In genomic region chr2:135074216-135074615, GRCh38 we compare ENCODE assay signal across 27 cellular contexts. TPM values are rescaled to one million over a fixed set of nuclear protein-coding genes. Genes with fewer than 3 reads are reported as not detected.
A peak's percentile ranks its signal among the peaks of the same experiment; 100 is the strongest.
DNase-seq lines count a peak whose midpoint lies in the region; ATAC-seq and TF ChIP-seq lines count a peak whose summit lies in the region.
"Had no signal": no experiment of that assay in that cellular context is flagged by ENCODE, and none has a peak within 500 bp of the region (broad histone marks: within the 10 kb centered on the region; RNA-seq: fewer than 3 reads in every experiment).

No MANE protein-coding gene starts in this region.

- no peaks in the 10 kb centered on the region for H3K4me1 ChIP-seq in endodermal cell (ENCODE audit: control insufficient read depth, insufficient read depth, low read length)
- H3K4me1 ChIP-seq in mucosa of rectum (ENCODE audit: control insufficient read depth in 2 of 2, insufficient read depth in 2 of 2, low read length in 2 of 2), result peaks cover 3 to 9% of the 10 kb centered on the region in 2 donors
- no peaks in the 10 kb centered on the region for H3K4me1 ChIP-seq in neural progenitor cell
- H3K4me1 ChIP-seq: BLaER1 had no signal

- H3K4me1 Mint-ChIP-seq in IgD-negative memory B cell (peaks cover 5 to 11% (median 10%) of the 10 kb centered on the region in 3 donors), endodermal cell (no peaks in the 10 kb centered on the region), neural progenitor cell (no peaks in the 10 kb centered on the region), progenitor cell of endocrine pancreas (ENCODE audit: low read depth) (no peaks in the 10 kb centered on the region)
- H3K4me1 Mint-ChIP-seq: GM23338 had no signal

- H3K36me3 ChIP-seq in endodermal cell (ENCODE audit: control insufficient read depth, insufficient read depth, low read length) (peaks cover 62% of the 10 kb centered on the region), mucosa of rectum (ENCODE audit: control insufficient read depth in 2 of 2, insufficient read depth in 2 of 2, low read length in 2 of 2) (peaks cover 2 to 7% of the 10 kb centered on the region in 2 donors), neural progenitor cell (peaks cover 15% of the 10 kb centered on the region)
- H3K36me3 ChIP-seq: neutrophil had no signal

- H3K4me2 ChIP-seq in neural progenitor cell, result no peak overlapping the region
- H3K4me2 ChIP-seq: BLaER1, GM23338 had no signal

- H3K27me3 ChIP-seq in endodermal cell (ENCODE audit: control insufficient read depth, insufficient read depth, low read length, poor library complexity, severe bottlenecking) (no peaks in the 10 kb centered on the region), mucosa of rectum (ENCODE audit: control insufficient read depth in 2 of 2, insufficient read depth in 2 of 2, low read length in 2 of 2) (no peaks in the 10 kb centered on the region), neural progenitor cell (no peaks in the 10 kb centered on the region)
- H3K27me3 ChIP-seq: BLaER1, heart right ventricle, neutrophil had no signal

- H3K4me3 Mint-ChIP-seq in IgD-negative memory B cell (no peak overlapping the region), endodermal cell (no peak overlapping the region), neural progenitor cell (no peak overlapping the region), progenitor cell of endocrine pancreas (ENCODE audit: low read depth) (no peak overlapping the region)
- H3K4me3 Mint-ChIP-seq: GM23338; stimulated activated naive CD8-positive, alpha-beta T cell treated with anti-CD3 and anti-CD28 coated beads, Interleukin-15, amount 100 ng/mL, for 72 hours; T-helper 2 cell treated with Interferon-gamma antibody and Interleukin-4, amounts not matched to agents 5 μg/mL and 100 μg/mL, for 36 hours had no signal

- DNase-seq in endodermal cell, result no peak
- no peak for DNase-seq in neural progenitor cell (ENCODE audit: low spot score)
- no peak for DNase-seq in progenitor cell of endocrine pancreas (ENCODE audit: low spot score, unreplicated experiment)
- DNase-seq: ACHN; activated CD8-positive, alpha-beta memory T cell treated with anti-CD3 and anti-CD28 coated beads, Interleukin-2, amount 50 U/mL, for 4 hours; EL; heart right ventricle; NCI-H1417; NCI-H2107; NCI-H510A treated with DMSO at 0.1 percent for 48 hours; NK-92 treated with Interleukin-12 subunit alpha and Interleukin-12 subunit beta, amount 100 ng/mL, for 24 hours; stimulated activated naive CD8-positive, alpha-beta T cell treated with anti-CD3 and anti-CD28 coated beads, Interleukin-15, amount 100 ng/mL, for 72 hours; WERI-Rb-1 had no signal

- peaks cover 18% of the 10 kb centered on the region for H3K36me3 Mint-ChIP-seq in IgD-negative memory B cell
- peaks cover 84% of the 10 kb centered on the region for H3K36me3 Mint-ChIP-seq in endodermal cell (ENCODE audit: low read depth)
- peaks cover 61% of the 10 kb centered on the region for H3K36me3 Mint-ChIP-seq in neural progenitor cell
- H3K36me3 Mint-ChIP-seq in progenitor cell of endocrine pancreas (ENCODE audit: insufficient read depth), result peaks cover 61% of the 10 kb centered on the region

- H3K9me3 ChIP-seq in endodermal cell (ENCODE audit: control insufficient read depth, low read length) (peaks cover 76% of the 10 kb centered on the region), mucosa of rectum (ENCODE audit: control insufficient read depth in 2 of 2, low read length in 2 of 2) (no peaks in the 10 kb centered on the region), neural progenitor cell (ENCODE audit: low read depth) (peaks cover 23% of the 10 kb centered on the region)
- H3K9me3 ChIP-seq: neutrophil had no signal

- 94 to 100% methylated on average over 1 to 3 of the region's 3 CpGs for WGBS in endodermal cell (ENCODE audit: insufficient coverage in 1 of 2, insufficient read length in 1 of 2), 2 experiments

- no peaks in the 10 kb centered on the region for H3F3A ChIP-seq in neural progenitor cell (ENCODE audit: low read depth)

- no peaks in the 10 kb centered on the region for H4K20me1 ChIP-seq in neural progenitor cell (ENCODE audit: low read depth)
- H4K20me1 ChIP-seq: BLaER1 had no signal

- H3K27me3 Mint-ChIP-seq in IgD-negative memory B cell (no peaks in the 10 kb centered on the region), endodermal cell (ENCODE audit: insufficient read depth) (no peaks in the 10 kb centered on the region), neural progenitor cell (ENCODE audit: insufficient read depth, low read depth) (no peaks in the 10 kb centered on the region), progenitor cell of endocrine pancreas (no peaks in the 10 kb centered on the region)
- H3K27me3 Mint-ChIP-seq: stimulated activated naive CD8-positive, alpha-beta T cell treated with anti-CD3 and anti-CD28 coated beads, Interleukin-15, amount 100 ng/mL, for 72 hours had no signal

- TF ChIP-seq CTCF in 22Rv1 (IDR thresholded peaks at IDR 0.05) (no peak), endodermal cell (conservative IDR thresholded peaks at IDR 0.05) (no peak), neural progenitor cell (IDR thresholded peaks at IDR 0.05) (no peak), progenitor cell of endocrine pancreas (IDR thresholded peaks at IDR 0.05; ENCODE audit: unreplicated experiment) (no peak)

- H2AFZ ChIP-seq in neural progenitor cell (replicated peaks), result no peak overlapping the region
- H2AFZ ChIP-seq: GM23338 had no signal

- peaks cover 56% of the 10 kb centered on the region for H3K79me2 ChIP-seq in neural progenitor cell (ENCODE audit: low read depth)

- H3K4me3 ChIP-seq in endodermal cell (ENCODE audit: low read length) (peak overlapping the region; percentile 52), mucosa of rectum (ENCODE audit: low read length in 2 of 2) (no peak overlapping the region), neural progenitor cell (no peak overlapping the region)
- H3K4me3 ChIP-seq: BLaER1, GM23338, heart right ventricle, SK-N-MC had no signal

- H3K27ac Mint-ChIP-seq in IgD-negative memory B cell (peak overlapping the region in 2 of 3 donors; percentile 40 to 68), endodermal cell (no peak overlapping the region), neural progenitor cell (no peak overlapping the region), progenitor cell of endocrine pancreas (no peak overlapping the region)
- H3K27ac Mint-ChIP-seq: activated T-helper 2 cell treated with anti-CD3 and anti-CD28 coated beads, Interferon-gamma antibody, Interleukin-2, Interleukin-4, amounts not matched to agents 10 μg/mL and 5 μg/mL and 100 μg/mL, durations not matched to agents 14 hours and 24 hours and 36 hours; GM23338; stimulated activated naive CD8-positive, alpha-beta T cell treated with anti-CD3 and anti-CD28 coated beads, Interleukin-15, amount 100 ng/mL, for 72 hours; T-helper 2 cell treated with Interferon-gamma antibody and Interleukin-4, amounts not matched to agents 5 μg/mL and 100 μg/mL, for 36 hours had no signal

- no peak for ATAC-seq in GM19328 (IDR thresholded peaks at IDR 0.05; ENCODE audit: unreplicated experiment)
- ATAC-seq in HG02623 (IDR thresholded peaks at IDR 0.05; ENCODE audit: unreplicated experiment), result no peak
- ATAC-seq: GM23338; stimulated activated naive CD8-positive, alpha-beta T cell treated with anti-CD3 and anti-CD28 coated beads, Interleukin-15, amount 100 ng/mL, for 72 hours had no signal

- H3K9me3 Mint-ChIP-seq in IgD-negative memory B cell (peaks cover 2 to 4% (median 4%) of the 10 kb centered on the region in 3 donors), endodermal cell (peaks cover 79% of the 10 kb centered on the region), neural progenitor cell (peaks cover 62% of the 10 kb centered on the region), progenitor cell of endocrine pancreas (ENCODE audit: low read depth) (peaks cover 46% of the 10 kb centered on the region)

- H3K9ac ChIP-seq in endodermal cell (ENCODE audit: extremely low read depth, low read length, poor library complexity, severe bottlenecking) (no peak overlapping the region), mucosa of rectum (ENCODE audit: low read depth in 1 of 2, low read length in 2 of 2) (no peak overlapping the region), neural progenitor cell (no peak overlapping the region)
- H3K9ac ChIP-seq: BLaER1 had no signal

- H3K27ac ChIP-seq in 22Rv1, result peak overlapping the region; percentile 81
- no peak overlapping the region for H3K27ac ChIP-seq in endodermal cell (ENCODE audit: low read depth, low read length)
- peak overlapping the region; percentile 32 to 49 for H3K27ac ChIP-seq in mucosa of rectum (ENCODE audit: low read depth in 2 of 2, low read length in 2 of 2)
- H3K27ac ChIP-seq in neural progenitor cell, result no peak overlapping the region
- H3K27ac ChIP-seq: BLaER1, heart right ventricle, neutrophil, SK-N-MC, WERI-Rb-1 had no signal

RNA-seq across cellular contexts. Expression of gene RAB3GAP1, which starts 22.1 kb away (rescaled TPM):
- polyA plus RNA-seq in IgD-negative memory B cell, result 17.9 TPM
- 10 to 100 TPM; 28.5 to 29.6 TPM for total RNA-seq in endodermal cell
- polyA plus RNA-seq in endodermal cell (2013, experiment 1 of 2), result 32.8 TPM
- polyA plus RNA-seq in endodermal cell (2013, experiment 2 of 2), result 30.3 TPM
- 45.5 and 71.2 TPM in 2 replicates for total RNA-seq in neural progenitor cell (ENCODE audit: low replicate concordance)
- 33.7 and 34.7 TPM in 2 replicates for total RNA-seq in progenitor cell of endocrine pancreas

RNA-seq across cellular contexts. Expression of gene MAP3K19, which starts 27.0 kb away (rescaled TPM):
- not detected for polyA plus RNA-seq in IgD-negative memory B cell
- not detected for total RNA-seq in endodermal cell
- polyA plus RNA-seq in endodermal cell (2013, experiment 1 of 2), result not detected
- polyA plus RNA-seq in endodermal cell (2013, experiment 2 of 2), result not detected
- not detected in 2 replicates for total RNA-seq in neural progenitor cell (ENCODE audit: low replicate concordance)
- total RNA-seq in progenitor cell of endocrine pancreas, result not detected in 2 replicates
- total RNA-seq: activated T-helper 2 cell treated with anti-CD3 and anti-CD28 coated beads, Interferon-gamma antibody, Interleukin-2, Interleukin-4, amounts not matched to agents 10 μg/mL and 5 μg/mL and 100 μg/mL, durations not matched to agents 14 hours and 24 hours and 36 hours; GM23338; heart right ventricle; liver; renal cortical epithelial cell; ureter had no signal
- polyA plus RNA-seq: GM23338, heart right ventricle, liver had no signal

Comparison
In these comparisons a context has a peak if more than half of its experiments do, and no peak if none do; other contexts are left out.
1. H3K27ac ChIP-seq: peak in 22Rv1 (single experiment) and mucosa of rectum (2 of 2); none in endodermal cell (single experiment) and neural progenitor cell (single experiment).
2. H3K27ac Mint-ChIP-seq: peak in IgD-negative memory B cell (2 of 3); none in endodermal cell (single experiment), neural progenitor cell (single experiment) and progenitor cell of endocrine pancreas (single experiment).